1 cellular context compared by ENCODE assay signal in genomic region chr4:183670251-183670650, GRCh38.
TF ChIP-seq lines count a peak whose summit lies in the region.

No MANE protein-coding gene starts in this region.

TF ChIP-seq in SK-N-SH, 30 proteins besides CTCF, POLR2A, EP300 and RAD21 (continued from another document):
- TF ChIP-seq, protein P1, sequence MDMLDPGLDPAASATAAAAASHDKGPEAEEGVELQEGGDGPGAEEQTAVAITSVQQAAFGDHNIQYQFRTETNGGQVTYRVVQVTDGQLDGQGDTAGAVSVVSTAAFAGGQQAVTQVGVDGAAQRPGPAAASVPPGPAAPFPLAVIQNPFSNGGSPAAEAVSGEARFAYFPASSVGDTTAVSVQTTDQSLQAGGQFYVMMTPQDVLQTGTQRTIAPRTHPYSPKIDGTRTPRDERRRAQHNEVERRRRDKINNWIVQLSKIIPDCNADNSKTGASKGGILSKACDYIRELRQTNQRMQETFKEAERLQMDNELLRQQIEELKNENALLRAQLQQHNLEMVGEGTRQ (IDR thresholded peaks at IDR 0.05; ENCODE audit: borderline replicate concordance, low read depth, low read length) = no peak
- TF ChIP-seq GATA2 (CRISPR knock-in tag; IDR thresholded peaks at IDR 0.05) (no peak), SIN3A (IDR thresholded peaks at IDR 0.05; ENCODE audit: borderline replicate concordance, low read depth, low read length) (no peak), USF1 (IDR thresholded peaks at IDR 0.05; ENCODE audit: borderline replicate concordance, low read depth) (no peak), ZBTB33 (IDR thresholded peaks at IDR 0.05; ENCODE audit: borderline replicate concordance, low read depth) (no peak), TEAD4 (IDR thresholded peaks at IDR 0.05; ENCODE audit: borderline replicate concordance, insufficient read depth) (no peak), RCOR1 (IDR thresholded peaks at IDR 0.05; ENCODE audit: low read length) (no peak), EZH2phosphoT487 (IDR thresholded peaks at IDR 0.05; ENCODE audit: borderline replicate concordance, low read depth) (no peak)
